ENCODE assay signal across 8 cellular contexts in the genomic region with DNA sequence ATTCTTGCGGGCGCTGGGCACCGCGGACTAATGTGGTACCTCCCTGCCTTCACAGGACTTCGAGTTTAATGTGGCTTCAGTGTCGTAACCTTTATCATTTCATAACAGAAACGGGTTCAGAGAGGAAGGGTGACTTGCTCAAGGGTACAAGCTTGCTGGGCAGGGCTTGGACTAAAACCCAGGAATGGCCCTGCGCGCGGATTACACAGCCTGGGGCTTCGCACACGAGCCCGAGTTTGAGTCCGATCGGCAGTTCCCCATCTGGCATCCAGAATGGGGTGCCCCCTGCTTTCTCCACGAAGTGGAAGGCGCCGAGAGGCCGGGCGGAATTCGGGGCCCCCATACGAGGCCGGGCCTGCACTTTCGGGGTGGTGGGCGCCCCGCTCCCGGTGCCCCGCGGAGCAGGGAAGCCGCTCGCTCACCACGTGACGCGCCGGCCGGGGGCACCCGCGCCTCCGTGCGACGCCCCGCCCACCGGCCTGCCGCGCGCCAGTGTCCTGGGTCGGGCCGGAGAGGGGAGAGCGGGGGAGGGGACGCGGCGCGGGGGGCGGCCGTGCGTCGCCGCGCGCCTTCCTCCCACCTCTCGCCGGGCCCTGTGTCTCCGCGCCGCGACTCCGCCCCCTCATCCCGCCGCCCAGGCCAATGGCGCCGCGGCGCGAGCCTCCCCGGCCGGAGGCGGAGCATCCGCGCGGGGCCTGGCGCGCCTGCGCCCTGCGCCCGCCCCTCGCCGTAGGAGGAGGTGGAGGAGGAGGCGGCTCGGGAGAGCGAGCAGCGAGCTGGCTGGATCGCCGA. TPM values are rescaled to one million over a fixed set of nuclear protein-coding genes. Genes with fewer than 3 reads are reported as not detected.
A peak's percentile ranks its signal among the peaks of the same experiment; 100 is the strongest.
DNase-seq lines count a peak whose midpoint lies in the region; ATAC-seq lines count a peak whose summit lies in the region.

A gene with protein sequence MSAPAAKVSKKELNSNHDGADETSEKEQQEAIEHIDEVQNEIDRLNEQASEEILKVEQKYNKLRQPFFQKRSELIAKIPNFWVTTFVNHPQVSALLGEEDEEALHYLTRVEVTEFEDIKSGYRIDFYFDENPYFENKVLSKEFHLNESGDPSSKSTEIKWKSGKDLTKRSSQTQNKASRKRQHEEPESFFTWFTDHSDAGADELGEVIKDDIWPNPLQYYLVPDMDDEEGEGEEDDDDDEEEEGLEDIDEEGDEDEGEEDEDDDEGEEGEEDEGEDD (plus strand): TSS at position 722 of the 792 bp plus-strand sequence. CDS start 361 bp downstream, outside the sequence.

- peaks cover 6 to 26% (median 12%) of the 10 kb centered on the region in 3 experiments for H3K36me3 ChIP-seq in naive thymus-derived CD4-positive, alpha-beta T cell (ENCODE audit: control insufficient read depth in 2 of 3, insufficient read depth in 3 of 3, low read length in 3 of 3)

- DNase-seq in DMS53 (lab: John Stamatoyannopoulos, UW) (peak; percentile 98), Kasumi-1 (lab: John Stamatoyannopoulos, UW) (peak; percentile 77 to 87), RPMI8226 (peak; percentile 99), fibroblast of gingiva (ENCODE audit: low read depth) (peak; percentile 92)
- peak; percentile 81 to 90 for DNase-seq in activated T-helper 1 cell treated with anti-CD3 and anti-CD28 coated beads, Interleukin-2, amount 50 U/mL, for 16 hours (ENCODE audit: low read depth in 1 of 2, low spot score in 1 of 2)
- DNase-seq in naive thymus-derived CD4-positive, alpha-beta T cell: peak; percentile 86 to 97 (median 93)
- peak; percentile 93 for DNase-seq in stimulated activated naive B cell treated with anti-CD40 and anti-IgM and Interleukin-4, amounts not matched to agents 10 μg/mL and 1 μg/mL and 100 μg/mL, for 72 hours

- no peaks in the 10 kb centered on the region for H3K9me3 ChIP-seq in naive thymus-derived CD4-positive, alpha-beta T cell (ENCODE audit: control insufficient read depth in 2 of 3, low read length in 3 of 3)

- POLR2A ChIA-PET in naive thymus-derived CD4-positive, alpha-beta T cell (lab: Charles Lee): interaction anchor here (0.9 to 3.4 kb wide), 11 partner anchors 10 to 171 kb away, joined by 3 to 17 read pairs (median 5); partner anchors contain the start of genes DYNC2I2, ENDOG, SPTAN1 and ZDHHC12

- H3K36me3 Mint-ChIP-seq in naive thymus-derived CD4-positive, alpha-beta T cell: peaks cover 9 to 26% (median 18%) of the 10 kb centered on the region in 5 donors
- H3K36me3 Mint-ChIP-seq in stimulated activated naive B cell treated with anti-CD40 and anti-IgM and Interleukin-4, amounts not matched to agents 10 μg/mL and 1 μg/mL and 100 μg/mL, for 72 hours: peaks cover 33 to 49% of the 10 kb centered on the region in 2 donors

- peak; percentile 68 for ATAC-seq in GM21825 (IDR thresholded peaks at IDR 0.05; ENCODE audit: unreplicated experiment)
- peak; percentile 89 for ATAC-seq in naive thymus-derived CD4-positive, alpha-beta T cell
- ATAC-seq in stimulated activated naive B cell treated with anti-CD40 and anti-IgM and Interleukin-4, amounts not matched to agents 10 μg/mL and 1 μg/mL and 100 μg/mL, for 72 hours (replicated peaks): peak; percentile 71 to 80

- intact Hi-C loops in naive thymus-derived CD4-positive, alpha-beta T cell (cut with micrococcal nuclease): loop anchor here (1.0 to 10.0 kb wide), 15 partner anchors 14 to 414 kb away; partner anchors contain the start of genes DYNC2I2 (in 2 of the 2), ODF2 (in 2 of the 2), PKN3 (in 2 of the 2) and SPTAN1 (in 2 of the 2)

- H3K4me3 ChIP-seq in naive thymus-derived CD4-positive, alpha-beta T cell (ENCODE audit: low read length): peak within 1 kb of the TSS; percentile 84

- H3K27ac Mint-ChIP-seq in naive thymus-derived CD4-positive, alpha-beta T cell: peak within 1 kb of the TSS; percentile 87 to 99 (median 97)
- peak within 1 kb of the TSS; percentile 99 for H3K27ac Mint-ChIP-seq in stimulated activated naive B cell treated with anti-CD40 and anti-IgM and Interleukin-4, amounts not matched to agents 10 μg/mL and 1 μg/mL and 100 μg/mL, for 72 hours

- H3K27me3 Mint-ChIP-seq in naive thymus-derived CD4-positive, alpha-beta T cell: no peaks in the 10 kb centered on the region
- H3K27me3 Mint-ChIP-seq in stimulated activated naive B cell treated with anti-CD40 and anti-IgM and Interleukin-4, amounts not matched to agents 10 μg/mL and 1 μg/mL and 100 μg/mL, for 72 hours: no peaks in the 10 kb centered on the region

- no peaks in the 10 kb centered on the region for H3K27me3 ChIP-seq in naive thymus-derived CD4-positive, alpha-beta T cell (ENCODE audit: control insufficient read depth in 2 of 2, insufficient read depth in 2 of 2, low read length in 2 of 2)

- peak within 1 kb of the TSS; percentile 85 for H3K27ac ChIP-seq in naive thymus-derived CD4-positive, alpha-beta T cell (ENCODE audit: low read depth, low read length)

- CTCF ChIA-PET in naive thymus-derived CD4-positive, alpha-beta T cell (lab: Charles Lee): no interaction called here

- peak within 1 kb of the TSS; percentile 86 to 99 (median 90) for H3K4me3 Mint-ChIP-seq in naive thymus-derived CD4-positive, alpha-beta T cell
- H3K4me3 Mint-ChIP-seq in stimulated activated naive B cell treated with anti-CD40 and anti-IgM and Interleukin-4, amounts not matched to agents 10 μg/mL and 1 μg/mL and 100 μg/mL, for 72 hours: peak within 1 kb of the TSS; percentile 97 to 98

- H3K9me3 Mint-ChIP-seq in naive thymus-derived CD4-positive, alpha-beta T cell: no peaks in the 10 kb centered on the region
- no peaks in the 10 kb centered on the region for H3K9me3 Mint-ChIP-seq in stimulated activated naive B cell treated with anti-CD40 and anti-IgM and Interleukin-4, amounts not matched to agents 10 μg/mL and 1 μg/mL and 100 μg/mL, for 72 hours

- peaks cover 22 to 48% of the 10 kb centered on the region in 2 donors for H3K4me1 ChIP-seq in naive thymus-derived CD4-positive, alpha-beta T cell (ENCODE audit: control insufficient read depth in 2 of 2, insufficient read depth in 2 of 2, low read length in 2 of 2)

- H3K4me1 Mint-ChIP-seq in naive thymus-derived CD4-positive, alpha-beta T cell: peaks cover 45 to 67% (median 59%) of the 10 kb centered on the region in 7 donors
- H3K4me1 Mint-ChIP-seq in stimulated activated naive B cell treated with anti-CD40 and anti-IgM and Interleukin-4, amounts not matched to agents 10 μg/mL and 1 μg/mL and 100 μg/mL, for 72 hours: peaks cover 31 to 66% of the 10 kb centered on the region in 2 donors

RNA-seq across cellular contexts. Expression of the gene that starts here (rescaled TPM):
- total RNA-seq in naive thymus-derived CD4-positive, alpha-beta T cell: 100 to 1,000 TPM; 222 to 488 (median 270) TPM
- polyA plus RNA-seq in naive thymus-derived CD4-positive, alpha-beta T cell: 100 to 1,000 TPM; 133 to 200 TPM

Comparison
In these comparisons a context has a peak if more than half of its experiments do, and no peak if none do; other contexts are left out.
1. Peak in every context shown above with its lines: DNase-seq, ATAC-seq, H3K4me3 ChIP-seq and H3K27ac ChIP-seq.